22 cellular contexts compared by ENCODE assay signal in the genomic region with DNA sequence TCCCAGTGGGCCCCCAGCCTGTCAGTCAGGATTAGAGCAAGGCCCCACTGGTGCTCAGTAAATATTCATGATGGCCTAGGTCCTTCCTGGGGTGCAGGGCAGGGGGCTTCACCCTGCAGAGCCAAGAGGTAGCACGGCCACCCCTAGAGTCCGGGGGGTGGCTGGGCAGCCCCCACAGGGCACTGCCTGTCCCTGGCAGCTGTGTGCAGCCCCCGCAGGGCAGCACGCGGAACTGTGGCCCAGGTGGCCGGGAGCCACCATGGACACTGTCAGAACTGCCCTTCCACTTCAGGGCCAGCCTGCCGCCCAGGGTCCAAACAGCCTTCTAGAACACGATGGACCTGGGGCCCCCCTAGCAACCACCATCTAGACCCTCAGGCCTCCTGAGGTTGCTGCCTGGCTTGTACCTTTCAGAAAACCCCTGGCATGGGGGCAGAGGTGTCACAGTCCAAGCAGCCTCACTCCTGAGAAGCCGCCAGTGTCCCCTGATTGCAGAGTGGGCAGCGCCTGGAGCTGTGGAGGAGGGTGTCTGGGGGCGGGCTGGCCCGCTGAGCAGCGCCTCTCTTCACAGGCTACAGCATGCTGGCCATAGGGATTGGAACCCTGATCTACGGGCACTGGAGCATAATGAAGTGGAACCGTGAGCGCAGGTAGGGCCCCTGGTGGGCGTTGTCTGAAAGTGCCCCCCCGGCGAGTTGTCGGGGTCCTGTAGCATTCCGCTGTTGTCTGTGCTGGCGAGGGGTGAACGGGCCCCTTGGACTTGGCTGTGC. TPM values are rescaled to one million over a fixed set of nuclear protein-coding genes. Genes with fewer than 3 reads are reported as not detected.
DNase-seq lines count a peak whose midpoint lies in the region; TF ChIP-seq lines count a peak whose summit lies in the region.
"Had no signal": no experiment of that assay in that cellular context is flagged by ENCODE, and none has a peak within 500 bp of the region (broad histone marks: within the 10 kb centered on the region; RNA-seq: fewer than 3 reads in every experiment).

No MANE protein-coding gene starts in this region.

- H2BK15ac ChIP-seq in neuronal stem cell (ENCODE audit: low read length) = no peak overlapping the region

- H2AK5ac ChIP-seq in neuronal stem cell (ENCODE audit: low read depth, low read length) = no peak overlapping the region

- no peak overlapping the region for H4K91ac ChIP-seq in neuronal stem cell (ENCODE audit: low read depth, low read length, poor library complexity)

- CTCF ChIA-PET in HEK293T (lab: Yijun Ruan, JAX) = interaction anchor here (0.6 kb wide), 1 partner anchor 434 kb away, joined by 5 read pairs; no protein-coding TSS in a partner anchor

- intact Hi-C loops in adrenal gland (cut with DNase I) = no loop called here

- no peak overlapping the region for H2BK5ac ChIP-seq in neuronal stem cell (ENCODE audit: low read length)

- H3K79me1 ChIP-seq in neuronal stem cell (ENCODE audit: low read depth, low read length) = peaks cover 11% of the 10 kb centered on the region

- WGBS in neuronal stem cell (ENCODE audit: extremely low coverage in 2 of 2, insufficient read length in 2 of 2, insufficient replicate concordance in 1 of 2), 2 donors = no CpG with 5 or more reads among the region's 23 CpGs
- 86 to 92% (median 89%) methylated on average over 10 to 23 of the region's 23 CpGs for WGBS in adrenal gland, 4 donors

- H3K4ac ChIP-seq in neuronal stem cell (ENCODE audit: low read length) = no peak overlapping the region

- H3K27ac ChIP-seq in angular gyrus (ENCODE audit: low read depth, low read length) (peak overlapping the region; percentile 22), neuronal stem cell (replicated peaks; ENCODE audit: low read length) (peak overlapping the region; percentile 15), adrenal gland (no peak overlapping the region)
- H3K27ac ChIP-seq: esophagus muscularis mucosa, hepatocyte, SJSA1 had no signal

- TF ChIP-seq POLR2A in adrenal gland (IDR thresholded peaks at IDR 0.05) = no peak

- H3K36me3 ChIP-seq in neuronal stem cell (replicated peaks in 1 of 2; ENCODE audit: control insufficient read depth in 2 of 2, insufficient read depth in 2 of 2, low read length in 2 of 2) (peaks cover 13 to 66% of the 10 kb centered on the region in 2 donors), adrenal gland (replicated peaks in 1 of 2) (peaks cover 0 to 17% of the 10 kb centered on the region in 2 donors)

- TF ChIP-seq CTCF in GM12873 (IDR thresholded peaks at IDR 0.05; ENCODE audit: insufficient read depth, low read depth, low read length, missing control alignments) (peak; percentile 18), adrenal gland (IDR thresholded peaks at IDR 0.05) (no peak)

- no peak overlapping the region for H3K18ac ChIP-seq in neuronal stem cell (ENCODE audit: low read length)

- H3K4me1 ChIP-seq in neuronal stem cell (ENCODE audit: control insufficient read depth in 2 of 2, insufficient read depth in 1 of 2, low read depth in 1 of 2, low read length in 2 of 2) (peaks cover 17 to 20% of the 10 kb centered on the region in 2 donors), adrenal gland (replicated peaks in 1 of 2) (no peaks in the 10 kb centered on the region)
- H3K4me1 ChIP-seq: SJSA1 had no signal

- no peak overlapping the region for H4K8ac ChIP-seq in neuronal stem cell (ENCODE audit: low read depth, low read length)

- no peak overlapping the region for H3K14ac ChIP-seq in neuronal stem cell (ENCODE audit: low read length)

- H3K4me3 ChIP-seq in neuronal stem cell (ENCODE audit: low read length in 2 of 2) (no peak overlapping the region), adrenal gland (no peak overlapping the region)
- H3K4me3 ChIP-seq: esophagus muscularis mucosa, hepatocyte, SJSA1 had no signal

- no peak overlapping the region for H2BK120ac ChIP-seq in neuronal stem cell (ENCODE audit: low read depth, low read length)

- H2AFZ ChIP-seq in neuronal stem cell (ENCODE audit: low read length) = no peak overlapping the region
- H2AFZ ChIP-seq: hepatocyte had no signal

- H3K27me3 ChIP-seq in neuronal stem cell (ENCODE audit: control insufficient read depth in 3 of 3, insufficient read depth in 3 of 3, low read depth in 1 of 3, low read length in 3 of 3) (no peaks in the 10 kb centered on the region), adrenal gland (no peaks in the 10 kb centered on the region)
- H3K27me3 ChIP-seq: esophagus muscularis mucosa, hepatocyte, SJSA1 had no signal

- no peak overlapping the region for H3K23ac ChIP-seq in neuronal stem cell (ENCODE audit: low read depth, low read length, poor library complexity)

- H3K9ac ChIP-seq in neuronal stem cell (ENCODE audit: low read depth, low read length, poor library complexity) = no peak overlapping the region

- peak overlapping the region; percentile 5 for H2BK12ac ChIP-seq in neuronal stem cell (ENCODE audit: low read length)

- no peak overlapping the region for H3K4me2 ChIP-seq in neuronal stem cell (ENCODE audit: insufficient read depth, low read length, poor library complexity, severe bottlenecking)
- H3K4me2 ChIP-seq: hepatocyte had no signal

- H3K9me3 ChIP-seq in neuronal stem cell (replicated peaks in 1 of 2; ENCODE audit: control insufficient read depth in 2 of 2, insufficient read depth in 1 of 2, low read depth in 1 of 2, low read length in 2 of 2) (no peaks in the 10 kb centered on the region), adrenal gland (replicated peaks in 1 of 3) (no peaks in the 10 kb centered on the region)
- H3K9me3 ChIP-seq: esophagus muscularis mucosa, SJSA1 had no signal

- POLR2A ChIA-PET in HEK293T (lab: Yijun Ruan, JAX) = no interaction called here

- DNase-seq in HEK293T (ENCODE audit: extremely low spot score) (no peak), neuronal stem cell (ENCODE audit: low spot score) (no peak), adrenal gland (no peak), ureter (ENCODE audit: low spot score) (no peak), RPMI8226 (no peak)
- DNase-seq: activated CD4-positive, alpha-beta T cell treated with anti-CD3 and anti-CD28 coated beads for 4 hours; CD8-positive, alpha-beta memory T cell; DMS153; effector memory CD8-positive, alpha-beta T cell; GOT3; KBM-7; left ventricle myocardium superior; natural killer cell; NCI-H1694 treated with DMSO at 0.1 percent for 48 hours; NCI-H226; NCI-H748 treated with DMSO at 0.1 percent for 48 hours; PC-3 had no signal

TF ChIP-seq in HEK293T, 16 proteins besides CTCF, POLR2A, EP300 and RAD21:
- TF ChIP-seq SP1 (IDR thresholded peaks at IDR 0.05) (no peak), SUZ12 (IDR thresholded peaks at IDR 0.05) (no peak), FOXA1 (IDR thresholded peaks at IDR 0.05) (no peak), NFRKB (IDR thresholded peaks at IDR 0.05) (no peak), TARDBP (IDR thresholded peaks at IDR 0.05) (no peak)
- TF ChIP-seq, protein P1, sequence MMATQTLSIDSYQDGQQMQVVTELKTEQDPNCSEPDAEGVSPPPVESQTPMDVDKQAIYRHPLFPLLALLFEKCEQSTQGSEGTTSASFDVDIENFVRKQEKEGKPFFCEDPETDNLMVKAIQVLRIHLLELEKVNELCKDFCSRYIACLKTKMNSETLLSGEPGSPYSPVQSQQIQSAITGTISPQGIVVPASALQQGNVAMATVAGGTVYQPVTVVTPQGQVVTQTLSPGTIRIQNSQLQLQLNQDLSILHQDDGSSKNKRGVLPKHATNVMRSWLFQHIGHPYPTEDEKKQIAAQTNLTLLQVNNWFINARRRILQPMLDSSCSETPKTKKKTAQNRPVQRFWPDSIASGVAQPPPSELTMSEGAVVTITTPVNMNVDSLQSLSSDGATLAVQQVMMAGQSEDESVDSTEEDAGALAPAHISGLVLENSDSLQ (IDR thresholded peaks at IDR 0.05) = peak; percentile 25; the same call in 1 of the 2 replicates

RNA-seq across cellular contexts. Expression of gene YJEFN3, which starts 2.9 kb away (rescaled TPM):
- 10.9 TPM for polyA plus RNA-seq in neuronal stem cell (2013, experiment 1 of 2)
- polyA plus RNA-seq in neuronal stem cell (2013, experiment 2 of 2) = 9.9 TPM
- total RNA-seq in adrenal gland (1 to 10 TPM in 5 of 8 donors, under 1 TPM in 3; 0.36 to 5.7 (median 1.3) TPM), ureter (14.1 TPM)
- polyA plus RNA-seq in adrenal gland = 10 to 100 TPM in 1 of 3 donors, 1 to 10 TPM in 1, under 1 TPM in 1; 0.77 to 30.2 (median 6.1) TPM
- polyA plus RNA-seq: CD8-positive, alpha-beta memory T cell had no signal

RNA-seq across cellular contexts. Expression of gene NDUFA13, which starts 9.8 kb away (rescaled TPM):
- 218 TPM for polyA plus RNA-seq in neuronal stem cell (2013, experiment 1 of 2)
- 213 TPM for polyA plus RNA-seq in neuronal stem cell (2013, experiment 2 of 2)
- total RNA-seq in adrenal gland (100 to 1,000 TPM in 6 of 8 donors, 10 to 100 TPM in 2; 17.0 to 416 (median 281) TPM), ureter (369 TPM)
- 100 to 1,000 TPM; 202 to 558 (median 329) TPM for polyA plus RNA-seq in adrenal gland

RNA-seq across cellular contexts. Expression of gene TSSK6, which starts 10.4 kb away (rescaled TPM):
- polyA plus RNA-seq in neuronal stem cell (2013, experiment 1 of 2) = 2.3 TPM
- 2.2 TPM for polyA plus RNA-seq in neuronal stem cell (2013, experiment 2 of 2)
- total RNA-seq in adrenal gland (10 to 100 TPM in 1 of 8 donors, 1 to 10 TPM in 6, under 1 TPM in 1; 0.95 to 50.5 (median 3.6) TPM), ureter (3.4 TPM)
- polyA plus RNA-seq in adrenal gland = 1 to 10 TPM in 1 of 3 donors, under 1 TPM in 1, not detected in 1; 0.37 to 1.0 TPM

RNA-seq across cellular contexts. Expression of gene CILP2, which starts 12.3 kb away (rescaled TPM):
- 2.0 TPM for polyA plus RNA-seq in neuronal stem cell (2013, experiment 1 of 2)
- 2.1 TPM for polyA plus RNA-seq in neuronal stem cell (2013, experiment 2 of 2)
- total RNA-seq in adrenal gland (under 1 TPM in 1 of 8 donors, not detected in 7; 0.43 TPM), ureter (2.3 TPM)
- polyA plus RNA-seq in adrenal gland = under 1 TPM in 2 of 3 donors, not detected in 1; 0.13 to 0.24 TPM

Comparison
In these comparisons a context has a peak if more than half of its experiments do, and no peak if none do; other contexts are left out.
1. H3K27ac ChIP-seq: peak in angular gyrus (single experiment) and neuronal stem cell (single experiment); none in adrenal gland (0 of 5).